Comparison of ENCODE assay signal across 18 cellular contexts in the genomic region with DNA sequence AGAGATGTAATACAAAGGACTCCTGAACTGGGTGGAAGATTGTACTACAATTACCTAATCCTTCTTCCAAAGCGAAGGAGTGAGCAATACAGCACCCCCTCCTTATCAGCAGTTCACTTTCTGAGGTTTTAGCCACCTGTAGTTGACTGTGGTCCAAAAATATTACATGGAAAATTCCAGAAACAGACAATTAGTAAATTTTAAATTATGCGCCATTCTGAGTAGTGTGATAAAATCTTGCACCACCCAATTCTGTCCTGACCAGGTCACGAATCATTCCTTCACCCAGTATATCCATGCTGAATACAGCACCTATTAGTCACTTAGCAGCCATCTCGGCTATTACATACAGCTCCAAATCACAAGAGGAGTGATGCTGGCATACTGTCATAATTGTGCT. TPM values are rescaled to one million over a fixed set of nuclear protein-coding genes. Genes with fewer than 3 reads are reported as not detected.
DNase-seq lines count a peak whose midpoint lies in the region; ATAC-seq and TF ChIP-seq lines count a peak whose summit lies in the region.
"Had no signal": no experiment of that assay in that cellular context is flagged by ENCODE, and none has a peak within 500 bp of the region (broad histone marks: within the 10 kb centered on the region; RNA-seq: fewer than 3 reads in every experiment).

No MANE protein-coding gene starts in this region.

- TF ChIP-seq CTCF in AG09309 (IDR thresholded peaks at IDR 0.05; ENCODE audit: control insufficient read depth, insufficient read depth, low read depth, low read length, missing control alignments) (no peak), astrocyte of the spinal cord (IDR thresholded peaks at IDR 0.05; ENCODE audit: low read depth, low read length) (no peak)

- no peak for ATAC-seq in HG02981 (IDR thresholded peaks at IDR 0.05; ENCODE audit: unreplicated experiment)
- ATAC-seq: stimulated activated memory B cell treated with anti-CD40 and anti-IgM and Interleukin-4, amounts not matched to agents 10 μg/mL and 1 μg/mL and 100 μg/mL, for 72 hours; WTC11 had no signal

- peak; percentile 59 for DNase-seq in AG09309 (ENCODE audit: low read depth)
- peak; percentile 89 for DNase-seq in M059J (ENCODE audit: low read depth)
- peak; percentile 52 for DNase-seq in astrocyte of the spinal cord (ENCODE audit: low read depth, low spot score)
- DNase-seq in iris pigment epithelial cell (ENCODE audit: low read depth), result peak; percentile 84
- no peak for DNase-seq in AG08396 (ENCODE audit: low spot score)
- DNase-seq in medulla oblongata (ENCODE audit: extremely low spot score), result no peak
- no peak for DNase-seq in germinal center (ENCODE audit: low spot score)
- DNase-seq: activated CD8-positive, alpha-beta memory T cell treated with anti-CD3 and anti-CD28 coated beads, Interleukin-2, amount 50 U/mL, for 4 hours; dermis blood vessel endothelial cell; DMS79; Kasumi-1; NCI-H2029 treated with DMSO at 0.1 percent for 48 hours; stimulated activated CD4-positive, alpha-beta T cell treated with anti-CD3 and anti-CD28 coated beads, Interleukin-4, amount 100 ng/mL, for 24 hours had no signal

- H3K4me3 ChIP-seq in AG09309 (ENCODE audit: control insufficient read depth, low read depth, low read length), result no peak overlapping the region
- H3K4me3 ChIP-seq in astrocyte of the spinal cord (ENCODE audit: low read depth, low read length), result no peak overlapping the region
- H3K4me3 ChIP-seq: BLaER1, SK-N-MC had no signal

- in situ Hi-C loops in astrocyte of the spinal cord (cut with HindIII; ENCODE audit: low sequenced_read_pairs), result no loop called here

RNA-seq across cellular contexts. Expression of gene VPS53, which starts 23.2 kb away (rescaled TPM):
- total RNA-seq in M059J (2014; rRNA removed; shearing (Covaris generic)), result 6.7 and 10.1 TPM in 2 replicates

RNA-seq across cellular contexts. Expression of gene TLCD3A, which starts 41.0 kb away (rescaled TPM):
- 32.8 and 37.1 TPM in 2 replicates for total RNA-seq in M059J (2014; rRNA removed; shearing (Covaris generic))

Comparison
In these comparisons a context has a peak if more than half of its experiments do, and no peak if none do; other contexts are left out.
1. DNase-seq: peak in AG09309 (single experiment), M059J (single experiment), astrocyte of the spinal cord (single experiment) and iris pigment epithelial cell (single experiment); none in AG08396 (single experiment), medulla oblongata (single experiment) and germinal center (single experiment).